ENCODE assay signal across 9 cellular contexts in the genomic region with DNA sequence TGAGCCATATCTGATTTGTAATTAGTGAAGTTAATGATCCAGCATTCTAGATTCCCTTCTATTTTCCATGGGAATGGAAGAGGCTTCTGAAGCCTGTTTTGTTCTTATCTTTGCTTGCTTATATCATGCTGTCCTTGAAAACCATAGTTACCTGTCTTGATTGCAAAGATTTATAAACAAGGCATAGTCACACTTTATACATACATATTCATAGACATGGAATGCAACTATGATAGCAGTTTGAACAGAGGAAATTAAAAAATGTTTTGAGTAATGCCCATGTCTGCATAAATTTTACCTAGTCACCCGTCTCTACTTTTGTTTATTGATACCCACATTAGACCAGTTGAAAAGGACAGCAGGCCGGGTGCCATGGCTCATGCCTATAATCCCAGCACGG.
"Had no signal": no experiment of that assay in that cellular context is flagged by ENCODE, and none has a peak within 500 bp of the region (broad histone marks: within the 10 kb centered on the region; RNA-seq: fewer than 3 reads in every experiment).

No MANE protein-coding gene starts in this region.

- H3K27me3 ChIP-seq: left lung, upper lobe of right lung had no signal

- H3K9me3 Mint-ChIP-seq: neural crest cell had no signal

- H3K36me3 ChIP-seq: left lung, upper lobe of right lung had no signal

- H3K4me3 Mint-ChIP-seq: activated T-helper 1 cell treated with anti-CD3 and anti-CD28 coated beads, Interleukin-12 subunit alpha, Interleukin-12 subunit beta, Interleukin-2, Interleukin-4 antibody, amounts not matched to agents 30 ng/mL and 10 ng/mL and 1 ng/mL, durations not matched to agents 14 hours and 24 hours and 36 hours; neural crest cell had no signal

- H3K27ac Mint-ChIP-seq: activated T-helper 1 cell treated with anti-CD3 and anti-CD28 coated beads, Interleukin-12 subunit alpha, Interleukin-12 subunit beta, Interleukin-2, Interleukin-4 antibody, amounts not matched to agents 30 ng/mL and 10 ng/mL and 1 ng/mL, durations not matched to agents 14 hours and 24 hours and 36 hours had no signal

- ATAC-seq: esophagus mucosa, upper lobe of right lung had no signal

- DNase-seq: activated CD4-positive, alpha-beta T cell treated with anti-CD3 and anti-CD28 coated beads for 4 hours; activated naive CD4-positive, alpha-beta T cell treated with Interleukin-2 at 50 U/mL for 16 hours; left lung; stimulated activated CD4-positive, alpha-beta T cell treated with anti-CD3 and anti-CD28 coated beads, Interleukin-2, amount 100 ng/mL, for 48 hours; stimulated activated naive CD4-positive, alpha-beta T cell treated with Interleukin-2 at 50 U/mL for 16 hours; upper lobe of right lung had no signal

- H3K9me3 ChIP-seq: left lung, upper lobe of right lung had no signal

- H3K4me1 Mint-ChIP-seq: neural crest cell had no signal

- H3K27ac ChIP-seq: upper lobe of right lung had no signal

- H3K4me3 ChIP-seq: left lung, upper lobe of right lung had no signal

- H3K4me1 ChIP-seq: left lung had no signal
